Comparison of ENCODE assay signal across 1 cellular context in the genomic region with DNA sequence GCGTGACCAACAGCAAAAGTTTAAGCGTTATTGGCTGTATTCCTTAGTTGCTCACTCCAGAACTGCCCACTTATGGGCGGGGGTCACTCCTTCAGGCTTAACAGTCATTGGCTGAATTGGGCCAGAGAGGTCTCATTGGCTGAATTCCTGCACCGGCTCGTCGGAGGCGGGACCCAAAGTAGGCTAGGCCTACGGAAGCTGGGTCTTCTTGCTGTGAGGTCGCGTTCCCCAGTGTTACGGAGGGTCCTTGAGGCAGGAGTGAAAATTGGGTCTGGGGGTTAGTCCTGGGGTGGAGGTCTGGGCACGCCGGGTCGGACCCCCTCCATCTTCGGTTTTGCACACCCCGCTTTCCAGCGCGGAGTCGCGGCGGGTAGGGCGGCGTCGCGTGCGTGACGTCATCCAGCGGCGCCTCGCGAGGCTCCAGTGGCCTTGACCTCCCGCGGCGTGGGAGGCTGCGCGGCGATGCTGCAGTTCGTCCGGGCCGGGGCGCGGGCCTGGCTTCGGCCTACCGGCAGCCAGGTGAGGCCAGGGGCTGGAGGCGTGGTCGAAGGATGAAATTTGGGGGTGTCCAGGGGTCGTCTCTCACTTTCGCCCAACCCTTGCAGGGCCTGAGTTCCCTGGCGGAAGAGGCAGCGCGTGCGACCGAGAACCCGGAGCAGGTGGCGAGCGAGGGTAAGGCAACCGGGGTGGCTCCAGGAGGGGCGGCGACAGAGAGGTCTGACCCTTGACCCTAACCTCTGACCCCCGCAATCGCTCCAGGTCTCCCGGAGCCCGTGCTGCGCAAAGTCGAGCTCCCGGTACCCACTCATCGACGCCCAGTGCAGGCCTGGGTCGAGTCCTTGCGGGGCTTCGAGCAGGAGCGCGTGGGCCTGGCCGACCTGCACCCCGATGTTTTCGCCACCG.
TF ChIP-seq lines count a peak whose summit lies in the region.

TSS of gene MRPL4 (plus strand) at position 423 of the 903 bp plus-strand sequence. CDS start at position 463, 40 bp downstream.

TF ChIP-seq in HEK293, 187 proteins besides CTCF, POLR2A, EP300 and RAD21 (continued from another document and continues in another):
- TF ChIP-seq, protein P1, sequence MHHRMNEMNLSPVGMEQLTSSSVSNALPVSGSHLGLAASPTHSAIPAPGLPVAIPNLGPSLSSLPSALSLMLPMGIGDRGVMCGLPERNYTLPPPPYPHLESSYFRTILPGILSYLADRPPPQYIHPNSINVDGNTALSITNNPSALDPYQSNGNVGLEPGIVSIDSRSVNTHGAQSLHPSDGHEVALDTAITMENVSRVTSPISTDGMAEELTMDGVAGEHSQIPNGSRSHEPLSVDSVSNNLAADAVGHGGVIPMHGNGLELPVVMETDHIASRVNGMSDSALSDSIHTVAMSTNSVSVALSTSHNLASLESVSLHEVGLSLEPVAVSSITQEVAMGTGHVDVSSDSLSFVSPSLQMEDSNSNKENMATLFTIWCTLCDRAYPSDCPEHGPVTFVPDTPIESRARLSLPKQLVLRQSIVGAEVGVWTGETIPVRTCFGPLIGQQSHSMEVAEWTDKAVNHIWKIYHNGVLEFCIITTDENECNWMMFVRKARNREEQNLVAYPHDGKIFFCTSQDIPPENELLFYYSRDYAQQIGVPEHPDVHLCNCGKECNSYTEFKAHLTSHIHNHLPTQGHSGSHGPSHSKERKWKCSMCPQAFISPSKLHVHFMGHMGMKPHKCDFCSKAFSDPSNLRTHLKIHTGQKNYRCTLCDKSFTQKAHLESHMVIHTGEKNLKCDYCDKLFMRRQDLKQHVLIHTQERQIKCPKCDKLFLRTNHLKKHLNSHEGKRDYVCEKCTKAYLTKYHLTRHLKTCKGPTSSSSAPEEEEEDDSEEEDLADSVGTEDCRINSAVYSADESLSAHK (tag by site-specific recombination; IDR thresholded peaks at IDR 0.05) = peak; percentile 65
- TF ChIP-seq ZSCAN16 (tag by site-specific recombination; IDR thresholded peaks at IDR 0.05) (no peak), ZNF416 (tag by site-specific recombination; IDR thresholded peaks at IDR 0.05) (no peak), ZNF830 (tag by site-specific recombination; IDR thresholded peaks at IDR 0.05; ENCODE audit: low read depth) (no peak), ZNF785 (tag by site-specific recombination; IDR thresholded peaks at IDR 0.05) (peak; percentile 74; the same call in 1 of the 2 replicates), YY1 (tag by site-specific recombination; IDR thresholded peaks at IDR 0.05) (peak; percentile 80; the same call in 1 of the 2 replicates), KLF7 (tag by site-specific recombination; IDR thresholded peaks at IDR 0.05; ENCODE audit: borderline replicate concordance) (peak; percentile 90), OVOL3 (tag by site-specific recombination; IDR thresholded peaks at IDR 0.05) (peak; percentile 84), ZNF692 (tag by site-specific recombination; IDR thresholded peaks at IDR 0.05) (peak; percentile 87), IKZF3 (tag by site-specific recombination; IDR thresholded peaks at IDR 0.05) (peak; percentile 54; the same call in 1 of the 2 replicates), ZNF112 (tag by site-specific recombination; IDR thresholded peaks at IDR 0.05) (no peak), ZNF23 (tag by site-specific recombination; IDR thresholded peaks at IDR 0.05; ENCODE audit: borderline replicate concordance) (no peak), ZNF311 (tag by site-specific recombination; IDR thresholded peaks at IDR 0.05; ENCODE audit: borderline replicate concordance) (no peak), ZNF2 (tag by site-specific recombination; IDR thresholded peaks at IDR 0.05) (peak; percentile 92), ZNF391 (tag by site-specific recombination; IDR thresholded peaks at IDR 0.05; ENCODE audit: borderline replicate concordance, low read depth) (peak; percentile 92; the same call in 1 of the 2 replicates), ZNF292 (tag by site-specific recombination; IDR thresholded peaks at IDR 0.05; ENCODE audit: borderline replicate concordance, low read depth) (no peak), KLF16 (tag by site-specific recombination; IDR thresholded peaks at IDR 0.05) (peak; percentile 97), ZNF555 (tag by site-specific recombination; conservative IDR thresholded peaks at IDR 0.05) (no peak), ZXDB (tag by site-specific recombination; IDR thresholded peaks at IDR 0.05) (peak; percentile 95), TSHZ1 (tag by site-specific recombination; IDR thresholded peaks at IDR 0.05; ENCODE audit: borderline replicate concordance) (peak; percentile 60; the same call in 1 of the 2 replicates), ZNF133 (tag by site-specific recombination; IDR thresholded peaks at IDR 0.05) (0 out of 2 replicates have a peak, but pooled peaks have one; percentile 33), SP7 (tag by site-specific recombination; IDR thresholded peaks at IDR 0.05) (peak; percentile 95), ZNF146 (tag by site-specific recombination; IDR thresholded peaks at IDR 0.05) (peak; percentile 63; the same call in 1 of the 2 replicates), ZNF324 (tag by site-specific recombination; IDR thresholded peaks at IDR 0.05) (peak; percentile 94), ZNF610 (tag by site-specific recombination; IDR thresholded peaks at IDR 0.05; ENCODE audit: borderline replicate concordance) (peak; percentile 90), ZNF704 (tag by site-specific recombination; IDR thresholded peaks at IDR 0.05) (0 out of 2 replicates have a peak, but pooled peaks have one; percentile 57), ZNF664 (tag by site-specific recombination; IDR thresholded peaks at IDR 0.05) (no peak)
- TF ChIP-seq, protein P2, sequence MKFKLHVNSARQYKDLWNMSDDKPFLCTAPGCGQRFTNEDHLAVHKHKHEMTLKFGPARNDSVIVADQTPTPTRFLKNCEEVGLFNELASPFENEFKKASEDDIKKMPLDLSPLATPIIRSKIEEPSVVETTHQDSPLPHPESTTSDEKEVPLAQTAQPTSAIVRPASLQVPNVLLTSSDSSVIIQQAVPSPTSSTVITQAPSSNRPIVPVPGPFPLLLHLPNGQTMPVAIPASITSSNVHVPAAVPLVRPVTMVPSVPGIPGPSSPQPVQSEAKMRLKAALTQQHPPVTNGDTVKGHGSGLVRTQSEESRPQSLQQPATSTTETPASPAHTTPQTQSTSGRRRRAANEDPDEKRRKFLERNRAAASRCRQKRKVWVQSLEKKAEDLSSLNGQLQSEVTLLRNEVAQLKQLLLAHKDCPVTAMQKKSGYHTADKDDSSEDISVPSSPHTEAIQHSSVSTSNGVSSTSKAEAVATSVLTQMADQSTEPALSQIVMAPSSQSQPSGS (tag by site-specific recombination; IDR thresholded peaks at IDR 0.05; ENCODE audit: low read depth) = peak; percentile 98
- TF ChIP-seq, protein P3, sequence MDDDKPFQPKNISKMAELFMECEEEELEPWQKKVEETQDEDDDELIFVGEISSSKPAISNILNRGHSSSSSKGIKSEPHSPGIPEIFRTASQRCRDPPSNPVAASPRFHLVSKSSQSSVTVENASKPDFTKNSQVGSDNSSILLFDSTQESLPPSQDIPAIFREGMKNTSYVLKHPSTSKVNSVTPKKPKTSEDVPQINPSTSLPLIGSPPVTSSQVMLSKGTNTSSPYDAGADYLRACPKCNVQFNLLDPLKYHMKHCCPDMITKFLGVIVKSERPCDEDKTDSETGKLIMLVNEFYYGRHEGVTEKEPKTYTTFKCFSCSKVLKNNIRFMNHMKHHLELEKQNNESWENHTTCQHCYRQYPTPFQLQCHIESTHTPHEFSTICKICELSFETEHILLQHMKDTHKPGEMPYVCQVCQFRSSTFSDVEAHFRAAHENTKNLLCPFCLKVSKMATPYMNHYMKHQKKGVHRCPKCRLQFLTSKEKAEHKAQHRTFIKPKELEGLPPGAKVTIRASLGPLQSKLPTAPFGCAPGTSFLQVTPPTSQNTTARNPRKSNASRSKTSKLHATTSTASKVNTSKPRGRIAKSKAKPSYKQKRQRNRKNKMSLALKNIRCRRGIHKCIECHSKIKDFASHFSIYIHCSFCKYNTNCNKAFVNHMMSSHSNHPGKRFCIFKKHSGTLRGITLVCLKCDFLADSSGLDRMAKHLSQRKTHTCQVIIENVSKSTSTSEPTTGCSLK (tag by site-specific recombination; IDR thresholded peaks at IDR 0.05) = no peak
- TF ChIP-seq, protein P4, sequence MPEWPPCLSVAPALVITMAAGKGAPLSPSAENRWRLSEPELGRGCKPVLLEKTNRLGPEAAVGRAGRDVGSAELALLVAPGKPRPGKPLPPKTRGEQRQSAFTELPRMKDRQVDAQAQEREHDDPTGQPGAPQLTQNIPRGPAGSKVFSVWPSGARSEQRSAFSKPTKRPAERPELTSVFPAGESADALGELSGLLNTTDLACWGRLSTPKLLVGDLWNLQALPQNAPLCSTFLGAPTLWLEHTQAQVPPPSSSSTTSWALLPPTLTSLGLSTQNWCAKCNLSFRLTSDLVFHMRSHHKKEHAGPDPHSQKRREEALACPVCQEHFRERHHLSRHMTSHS (tag by site-specific recombination; IDR thresholded peaks at IDR 0.05) = peak; percentile 27; the same call in 1 of the 2 replicates
- TF ChIP-seq, protein P5, sequence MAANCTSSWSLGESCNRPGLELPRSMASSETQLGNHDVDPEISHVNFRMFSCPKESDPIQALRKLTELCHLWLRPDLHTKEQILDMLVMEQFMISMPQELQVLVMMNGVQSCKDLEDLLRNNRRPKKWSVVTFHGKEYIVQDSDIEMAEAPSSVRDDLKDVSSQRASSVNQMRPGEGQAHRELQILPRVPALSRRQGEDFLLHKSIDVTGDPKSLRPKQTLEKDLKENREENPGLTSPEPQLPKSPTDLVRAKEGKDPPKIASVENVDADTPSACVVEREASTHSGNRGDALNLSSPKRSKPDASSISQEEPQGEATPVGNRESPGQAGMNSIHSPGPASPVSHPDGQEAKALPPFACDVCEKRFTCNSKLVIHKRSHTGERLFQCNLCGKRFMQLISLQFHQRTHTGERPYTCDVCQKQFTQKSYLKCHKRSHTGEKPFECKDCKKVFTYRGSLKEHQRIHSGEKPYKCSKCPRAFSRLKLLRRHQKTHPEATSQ (tag by site-specific recombination; IDR thresholded peaks at IDR 0.05) = peak; percentile 90; the same call in 1 of the 2 replicates
- TF ChIP-seq, protein P6, sequence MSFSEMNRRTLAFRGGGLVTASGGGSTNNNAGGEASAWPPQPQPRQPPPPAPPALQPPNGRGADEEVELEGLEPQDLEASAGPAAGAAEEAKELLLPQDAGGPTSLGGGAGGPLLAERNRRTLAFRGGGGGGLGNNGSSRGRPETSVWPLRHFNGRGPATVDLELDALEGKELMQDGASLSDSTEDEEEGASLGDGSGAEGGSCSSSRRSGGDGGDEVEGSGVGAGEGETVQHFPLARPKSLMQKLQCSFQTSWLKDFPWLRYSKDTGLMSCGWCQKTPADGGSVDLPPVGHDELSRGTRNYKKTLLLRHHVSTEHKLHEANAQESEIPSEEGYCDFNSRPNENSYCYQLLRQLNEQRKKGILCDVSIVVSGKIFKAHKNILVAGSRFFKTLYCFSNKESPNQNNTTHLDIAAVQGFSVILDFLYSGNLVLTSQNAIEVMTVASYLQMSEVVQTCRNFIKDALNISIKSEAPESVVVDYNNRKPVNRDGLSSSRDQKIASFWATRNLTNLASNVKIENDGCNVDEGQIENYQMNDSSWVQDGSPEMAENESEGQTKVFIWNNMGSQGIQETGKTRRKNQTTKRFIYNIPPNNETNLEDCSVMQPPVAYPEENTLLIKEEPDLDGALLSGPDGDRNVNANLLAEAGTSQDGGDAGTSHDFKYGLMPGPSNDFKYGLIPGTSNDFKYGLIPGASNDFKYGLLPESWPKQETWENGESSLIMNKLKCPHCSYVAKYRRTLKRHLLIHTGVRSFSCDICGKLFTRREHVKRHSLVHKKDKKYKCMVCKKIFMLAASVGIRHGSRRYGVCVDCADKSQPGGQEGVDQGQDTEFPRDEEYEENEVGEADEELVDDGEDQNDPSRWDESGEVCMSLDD (tag by site-specific recombination; IDR thresholded peaks at IDR 0.05) = peak; percentile 96
- TF ChIP-seq, protein P7, sequence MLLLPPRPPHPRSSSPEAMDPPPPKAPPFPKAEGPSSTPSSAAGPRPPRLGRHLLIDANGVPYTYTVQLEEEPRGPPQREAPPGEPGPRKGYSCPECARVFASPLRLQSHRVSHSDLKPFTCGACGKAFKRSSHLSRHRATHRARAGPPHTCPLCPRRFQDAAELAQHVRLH (tag by site-specific recombination; IDR thresholded peaks at IDR 0.05) = peak; percentile 95
